ENCODE assay signal across 15 cellular contexts in genomic region chr6:4655196-4656025, GRCh38.
DNase-seq lines count a peak whose midpoint lies in the region; ATAC-seq and TF ChIP-seq lines count a peak whose summit lies in the region.
"Had no signal": no experiment of that assay in that cellular context is flagged by ENCODE, and none has a peak within 500 bp of the region (broad histone marks: within the 10 kb centered on the region; RNA-seq: fewer than 3 reads in every experiment).

No MANE protein-coding gene starts in this region.

- no peak for TF ChIP-seq CTCF in lung (IDR thresholded peaks at IDR 0.05; ENCODE audit: control extremely low read depth, extremely low read depth)

- no peak overlapping the region for H3K4me3 ChIP-seq in HUES6 (ENCODE audit: low read depth, low read length)
- H3K4me3 ChIP-seq in lung = no peak overlapping the region
- H3K4me3 ChIP-seq: GM23248 had no signal

- WGBS in lung, 2 donors = 61 to 77% methylated on average over 12 of the region's 12 CpGs

- peak overlapping the region; percentile 44 for H3K9ac ChIP-seq in HUES6 (ENCODE audit: low read length)
- H3K9ac ChIP-seq: GM23248 had no signal

- peaks cover 16% of the 10 kb centered on the region for H3K4me1 ChIP-seq in HUES6 (ENCODE audit: control insufficient read depth, insufficient read depth, low read length)
- peaks cover 0 to 1% of the 10 kb centered on the region in 2 donors for H3K4me1 ChIP-seq in lung (ENCODE audit: control insufficient read depth in 2 of 2, insufficient read depth in 2 of 2, low read length in 2 of 2)
- H3K4me1 ChIP-seq: BE2C had no signal

- H3K9me3 ChIP-seq in HUES6 (ENCODE audit: control insufficient read depth, insufficient read depth, low read depth, low read length) = no peaks in the 10 kb centered on the region; the same call in 1 of the 2 replicates
- peaks cover 0 to 2% of the 10 kb centered on the region in 2 donors for H3K9me3 ChIP-seq in lung (ENCODE audit: control insufficient read depth in 2 of 2, insufficient read depth in 1 of 2, low read length in 1 of 2)
- H3K9me3 ChIP-seq: BE2C had no signal

- H3K27me3 ChIP-seq in HUES6 (ENCODE audit: control insufficient read depth, insufficient read depth, low read length) = no peaks in the 10 kb centered on the region
- H3K27me3 ChIP-seq in lung (ENCODE audit: control insufficient read depth, insufficient read depth) = no peaks in the 10 kb centered on the region
- H3K27me3 ChIP-seq: BE2C had no signal

- H3K36me3 ChIP-seq in HUES6 (ENCODE audit: control insufficient read depth, insufficient read depth, low read length) (no peaks in the 10 kb centered on the region), lung (ENCODE audit: control insufficient read depth in 2 of 2, insufficient read depth in 2 of 2, low read length in 2 of 2) (no peaks in the 10 kb centered on the region)
- H3K36me3 ChIP-seq: BE2C had no signal

- ATAC-seq in lung (ENCODE audit: insufficient read depth, low FRiP score) = no peak
- no peak for ATAC-seq in GM21447 (IDR thresholded peaks at IDR 0.05; ENCODE audit: unreplicated experiment)

- peak; percentile 34 for DNase-seq in ecto neural progenitor cell (ENCODE audit: low spot score)
- DNase-seq in lung (ENCODE audit: low spot score) = peak; percentile 11
- no peak for DNase-seq in stimulated activated naive CD4-positive, alpha-beta T cell (lab: John Stamatoyannopoulos, UW)
- no peak for DNase-seq in DMS53 treated with DMSO at 0.1 percent for 48 hours (lab: John Stamatoyannopoulos, UW; ENCODE audit: unreplicated experiment)
- no peak for DNase-seq in activated CD4-positive, alpha-beta T cell treated with anti-CD3 and anti-CD28 coated beads for 4 hours
- DNase-seq: BE2C; CD4-positive, alpha-beta memory T cell; DMS153; DND-41; GF-D8; GM23248; H9 had no signal

- H3K27ac ChIP-seq in HUES6 (ENCODE audit: low read depth, low read length) = no peak overlapping the region
- H3K27ac ChIP-seq in lung (ENCODE audit: low read depth in 1 of 2, low read length in 1 of 2) = no peak overlapping the region
- H3K27ac ChIP-seq: C4-2B, GM23248 had no signal

Comparison
In these comparisons a context has a peak if more than half of its experiments do, and no peak if none do; other contexts are left out.
1. DNase-seq: peak in ecto neural progenitor cell (single experiment) and lung (single experiment); none in stimulated activated naive CD4-positive, alpha-beta T cell (0 of 6), DMS53 treated with DMSO at 0.1 percent for 48 hours (single experiment) and activated CD4-positive, alpha-beta T cell treated with anti-CD3 and anti-CD28 coated beads for 4 hours (0 of 2).